In genomic region chr11:31656051-31656450, GRCh38 we compare ENCODE assay signal across 22 cellular contexts.
DNase-seq lines count a peak whose midpoint lies in the region; ATAC-seq, FAIRE-seq and TF ChIP-seq lines count a peak whose summit lies in the region.
"Had no signal": no experiment of that assay in that cellular context is flagged by ENCODE, and none has a peak within 500 bp of the region (broad histone marks: within the 10 kb centered on the region; RNA-seq: fewer than 3 reads in every experiment).

No MANE protein-coding gene starts in this region.

- intact Hi-C loops in natural killer cell (cut with micrococcal nuclease), result no loop called here

- H3K4me3 Mint-ChIP-seq in chondrocyte (ENCODE audit: unreplicated experiment), result no peak overlapping the region
- H3K4me3 Mint-ChIP-seq in natural killer cell, result no peak overlapping the region
- H3K4me3 Mint-ChIP-seq: CD4-positive, alpha-beta T cell; endodermal cell; naive B cell had no signal

- H3K4me2 ChIP-seq in keratinocyte (ENCODE audit: control insufficient read depth, extremely low read depth, insufficient read depth, low read depth, low read length), result peak overlapping the region; percentile 59
- H3K4me2 ChIP-seq: KMS-11, PC-9 had no signal

- H3K4me1 Mint-ChIP-seq in chondrocyte (ENCODE audit: low read depth) (peaks cover 22% of the 10 kb centered on the region), natural killer cell (no peaks in the 10 kb centered on the region)
- H3K4me1 Mint-ChIP-seq: naive B cell had no signal

- no peaks in the 10 kb centered on the region for H3K9me1 ChIP-seq in keratinocyte (ENCODE audit: control insufficient read depth, extremely low read depth, insufficient read depth, low read length)

- H3K27ac Mint-ChIP-seq in chondrocyte (ENCODE audit: unreplicated experiment) (peak overlapping the region; percentile 14), natural killer cell (no peak overlapping the region)
- H3K27ac Mint-ChIP-seq: CD4-positive, alpha-beta T cell; endodermal cell; naive B cell had no signal

- H3K27ac ChIP-seq in keratinocyte (ENCODE audit: control insufficient read depth, insufficient read depth, low read length) (peak overlapping the region; percentile 37), right atrium auricular region (no peak overlapping the region)
- H3K27ac ChIP-seq: KMS-11, parathyroid adenoma, PC-9, upper lobe of right lung had no signal

- no peak for ATAC-seq in GM19395 (IDR thresholded peaks at IDR 0.05; ENCODE audit: unreplicated experiment)
- ATAC-seq in natural killer cell, result no peak
- ATAC-seq: upper lobe of right lung had no signal

- dilution Hi-C loops in keratinocyte (cut with MboI; ENCODE audit: extremely low pct_ligation_motif_present, low sequenced_read_pairs), result no loop called here

- no peak overlapping the region for H3K9ac ChIP-seq in keratinocyte (ENCODE audit: control insufficient read depth, extremely low read depth, insufficient read depth, low read length)
- H3K9ac ChIP-seq: KMS-11, parathyroid adenoma had no signal

- FAIRE-seq in keratinocyte (lab: Jason Lieb, UNC), result peak; percentile 71
- FAIRE-seq: colon, GM18507 had no signal

- H3K36me3 Mint-ChIP-seq in chondrocyte (ENCODE audit: low read depth) (no peaks in the 10 kb centered on the region), natural killer cell (peaks cover 6% of the 10 kb centered on the region)

- DNase-seq in Daoy (ENCODE audit: low read depth) (peak; percentile 4), NCI-H69 (lab: John Stamatoyannopoulos, UW) (peak; percentile 10), chondrocyte (ENCODE audit: low spot score) (no peak), keratinocyte (ENCODE audit: low read depth, low spot score) (no peak), right atrium auricular region (ENCODE audit: low spot score) (no peak), foreskin fibroblast (no peak), natural killer cell (no peak)
- DNase-seq: activated CD4-positive, alpha-beta T cell treated with anti-CD3 and anti-CD28 coated beads for 48 hours; activated CD8-positive, alpha-beta memory T cell treated with anti-CD3 and anti-CD28 coated beads, Interleukin-2, amount 50 U/mL, for 48 hours; activated gamma-delta T cell; CD4-positive, alpha-beta T cell; endodermal cell; naive B cell; NCI-H748 treated with DMSO at 0.1 percent for 48 hours; PC-9; stimulated activated CD4-positive, alpha-beta T cell treated with anti-CD3 and anti-CD28 coated beads, Interleukin-4, amount 100 ng/mL, for 1 hour; upper lobe of right lung had no signal

- H2AFZ ChIP-seq in keratinocyte (ENCODE audit: control insufficient read depth, low read length), result no peak overlapping the region
- H2AFZ ChIP-seq: parathyroid adenoma, PC-9 had no signal

- no peaks in the 10 kb centered on the region for H3K79me2 ChIP-seq in keratinocyte (ENCODE audit: control insufficient read depth, insufficient read depth, low read length)
- H3K79me2 ChIP-seq: parathyroid adenoma had no signal

- H4K20me1 ChIP-seq in keratinocyte (ENCODE audit: control insufficient read depth, extremely low read depth, insufficient read depth, low read length), result no peaks in the 10 kb centered on the region

- H3K27me3 ChIP-seq in keratinocyte (ENCODE audit: control insufficient read depth, extremely low read depth, insufficient read depth, low read length) (no peaks in the 10 kb centered on the region), right atrium auricular region (no peaks in the 10 kb centered on the region)
- H3K27me3 ChIP-seq: upper lobe of right lung had no signal

- H3K27me3 Mint-ChIP-seq in chondrocyte (ENCODE audit: low read depth) (no peaks in the 10 kb centered on the region), natural killer cell (ENCODE audit: low read depth in 2 of 2) (no peaks in the 10 kb centered on the region)
- H3K27me3 Mint-ChIP-seq: CD4-positive, alpha-beta T cell; naive B cell had no signal

- H3K9me3 Mint-ChIP-seq in chondrocyte (ENCODE audit: low read depth) (no peaks in the 10 kb centered on the region), natural killer cell (no peaks in the 10 kb centered on the region)
- H3K9me3 Mint-ChIP-seq: CD4-positive, alpha-beta T cell; endodermal cell; naive B cell had no signal

- H3K9me3 ChIP-seq in keratinocyte (ENCODE audit: control insufficient read depth, low read depth, low read length) (no peaks in the 10 kb centered on the region), right atrium auricular region (no peaks in the 10 kb centered on the region)
- H3K9me3 ChIP-seq: upper lobe of right lung had no signal

- no peak for TF ChIP-seq CTCF in chondrocyte (IDR thresholded peaks at IDR 0.05)
- TF ChIP-seq CTCF in keratinocyte (optimal IDR thresholded peaks at IDR 0.05 in 1 of 3, IDR thresholded peaks at IDR 0.05 in 1 of 3, conservative IDR thresholded peaks at IDR 0.05 in 1 of 3; ENCODE audit: extremely low read depth in 1 of 3, insufficient read depth in 2 of 3, low read length in 3 of 3), result no peak
- TF ChIP-seq CTCF in right atrium auricular region (IDR thresholded peaks at IDR 0.05), result no peak
- no peak for TF ChIP-seq CTCF in foreskin fibroblast (IDR thresholded peaks at IDR 0.05; ENCODE audit: low read depth, low read length)
- TF ChIP-seq CTCF in natural killer cell (IDR thresholded peaks at IDR 0.05), result no peak

- H3K36me3 ChIP-seq in keratinocyte (ENCODE audit: control insufficient read depth in 2 of 2, extremely low read depth in 1 of 2, insufficient read depth in 2 of 2, low read length in 2 of 2) (no peaks in the 10 kb centered on the region), right atrium auricular region (no peaks in the 10 kb centered on the region)
- H3K36me3 ChIP-seq: upper lobe of right lung had no signal

- H3K4me3 ChIP-seq in keratinocyte (ENCODE audit: control insufficient read depth in 2 of 3, extremely low read depth in 1 of 3, insufficient read depth in 2 of 3, low read depth in 1 of 3, low read length in 3 of 3) (no peak overlapping the region), right atrium auricular region (no peak overlapping the region), foreskin fibroblast (ENCODE audit: low read depth in 1 of 2, low read length in 2 of 2) (no peak overlapping the region)
- H3K4me3 ChIP-seq: PC-9, upper lobe of right lung had no signal

- H3K4me1 ChIP-seq in keratinocyte (ENCODE audit: control insufficient read depth, extremely low read depth, insufficient read depth, low read length), result peaks cover 15% of the 10 kb centered on the region
- H3K4me1 ChIP-seq in right atrium auricular region, result no peaks in the 10 kb centered on the region
- H3K4me1 ChIP-seq: parathyroid adenoma, upper lobe of right lung had no signal

Comparison
In these comparisons a context has a peak if more than half of its experiments do, and no peak if none do; other contexts are left out.
1. DNase-seq: peak in Daoy (single experiment) and NCI-H69 (single experiment); none in chondrocyte (single experiment), keratinocyte (single experiment), right atrium auricular region (single experiment), foreskin fibroblast (0 of 2) and natural killer cell (single experiment).